Comparison of ENCODE assay signal across 8 cellular contexts in genomic region chr3:55486101-55486856, GRCh38. TPM values are rescaled to one million over a fixed set of nuclear protein-coding genes. Genes with fewer than 3 reads are reported as not detected.
DNase-seq lines count a peak whose midpoint lies in the region; ATAC-seq lines count a peak whose summit lies in the region.

No MANE protein-coding gene starts in this region.

- H3K36me3 Mint-ChIP-seq in dendritic cell treated with granulocyte-macrophage colony-stimulating factor and Interleukin-4, amounts not matched to agents 40 ng/mL and 50 ng/mL, for 4 days (ENCODE audit: low read depth): peaks cover 53% of the 10 kb centered on the region

- H3K36me3 ChIP-seq in ES-I3 (ENCODE audit: insufficient read depth, low read length): no peaks in the 10 kb centered on the region
- H3K36me3 ChIP-seq in mesenchymal stem cell (ENCODE audit: control insufficient read depth in 1 of 2, insufficient read depth in 2 of 2, low read depth in 1 of 2, low read length in 2 of 2): no peaks in the 10 kb centered on the region
- H3K36me3 ChIP-seq in urinary bladder (ENCODE audit: insufficient read depth): no peaks in the 10 kb centered on the region

- H2AFZ ChIP-seq in mesenchymal stem cell (ENCODE audit: low read depth, low read length): no peak overlapping the region

- peak overlapping the region; percentile 90 to 94 for H3K4me3 ChIP-seq in mesenchymal stem cell (ENCODE audit: insufficient read depth in 1 of 2, low read depth in 1 of 2, low read length in 2 of 2)
- peak overlapping the region; percentile 67 for H3K4me3 ChIP-seq in urinary bladder (ENCODE audit: low read depth, low read length)

- peak overlapping the region; percentile 28 for H2AK5ac ChIP-seq in mesenchymal stem cell (ENCODE audit: low read length, severe bottlenecking)

- WGBS in mesenchymal stem cell: 0% methylated on average over 34 of the region's 49 CpGs
- WGBS in urinary bladder: 6% methylated on average over 49 of the region's 49 CpGs

- peaks cover 4% of the 10 kb centered on the region for H3K79me1 ChIP-seq in mesenchymal stem cell (replicated peaks; ENCODE audit: low read length, poor library complexity, severe bottlenecking)

- H4K8ac ChIP-seq in mesenchymal stem cell (ENCODE audit: low read length): peak overlapping the region; percentile 78

- intact Hi-C loops in dendritic cell treated with granulocyte-macrophage colony-stimulating factor and Interleukin-4, amounts not matched to agents 40 ng/mL and 50 ng/mL, for 4 days (cut with micrococcal nuclease): loop anchor here (2.0 to 10.0 kb wide), 2 partner anchors 237 to 409 kb away; no protein-coding TSS in a partner anchor

- peaks cover 60% of the 10 kb centered on the region for H3K27me3 Mint-ChIP-seq in dendritic cell treated with granulocyte-macrophage colony-stimulating factor and Interleukin-4, amounts not matched to agents 40 ng/mL and 50 ng/mL, for 4 days

- peak overlapping the region; percentile 86 for H2BK15ac ChIP-seq in mesenchymal stem cell (ENCODE audit: low read depth, poor library complexity, severe bottlenecking)

- H4K91ac ChIP-seq in mesenchymal stem cell (ENCODE audit: low read length): peak overlapping the region; percentile 92

- H3K9me3 Mint-ChIP-seq in dendritic cell treated with granulocyte-macrophage colony-stimulating factor and Interleukin-4, amounts not matched to agents 40 ng/mL and 50 ng/mL, for 4 days: no peaks in the 10 kb centered on the region

- peak overlapping the region; percentile 95 to 98 for H3K18ac ChIP-seq in mesenchymal stem cell (ENCODE audit: low read depth in 1 of 2, low read length in 2 of 2)

- H2BK12ac ChIP-seq in mesenchymal stem cell (ENCODE audit: low read length in 2 of 2): peak overlapping the region; percentile 57 to 97

- no peak for ATAC-seq in HG03196 (IDR thresholded peaks at IDR 0.05; ENCODE audit: unreplicated experiment)
- ATAC-seq in HG03108 (IDR thresholded peaks at IDR 0.05; ENCODE audit: unreplicated experiment): no peak

- peak overlapping the region; percentile 99 for H3K4ac ChIP-seq in mesenchymal stem cell (ENCODE audit: low read depth in 1 of 2, low read length in 2 of 2)

- peak overlapping the region; percentile 78 for H3K4me2 ChIP-seq in mesenchymal stem cell (ENCODE audit: low read length, poor library complexity, severe bottlenecking)

- DNase-seq in NCI-H345 treated with DMSO at 0.1 percent for 48 hours (lab: John Stamatoyannopoulos, UW; ENCODE audit: unreplicated experiment) (peak; percentile 13), mesenchymal stem cell (peak; percentile 87), HUDEP-2 (lab: John Stamatoyannopoulos, UW; ENCODE audit: unreplicated experiment in 76 of 76) (no peak)

- peak overlapping the region; percentile 92 to 98 for H3K14ac ChIP-seq in mesenchymal stem cell (ENCODE audit: low read length in 2 of 2)

- H2BK120ac ChIP-seq in mesenchymal stem cell (ENCODE audit: low read depth, low read length): peak overlapping the region; percentile 99

- peak overlapping the region; percentile 88 for H3K4me3 Mint-ChIP-seq in dendritic cell treated with granulocyte-macrophage colony-stimulating factor and Interleukin-4, amounts not matched to agents 40 ng/mL and 50 ng/mL, for 4 days

- H3K9me3 ChIP-seq in ES-I3 (ENCODE audit: control insufficient read depth, insufficient read depth, low read length): no peaks in the 10 kb centered on the region; the same call in 1 of the 2 replicates
- no peaks in the 10 kb centered on the region for H3K9me3 ChIP-seq in mesenchymal stem cell (ENCODE audit: control insufficient read depth, low read length)

- H3K9ac ChIP-seq in ES-I3 (ENCODE audit: low read depth, low read length): peak overlapping the region; percentile 83
- peak overlapping the region; percentile 87 for H3K9ac ChIP-seq in mesenchymal stem cell (ENCODE audit: low read length)

- peaks cover 66% of the 10 kb centered on the region for H3K4me1 Mint-ChIP-seq in dendritic cell treated with granulocyte-macrophage colony-stimulating factor and Interleukin-4, amounts not matched to agents 40 ng/mL and 50 ng/mL, for 4 days (ENCODE audit: low read depth)

- peaks cover 0 to 23% of the 10 kb centered on the region in 2 experiments for H3K27me3 ChIP-seq in mesenchymal stem cell (ENCODE audit: control insufficient read depth in 1 of 2, insufficient read depth in 1 of 2, low read length in 2 of 2)

- peak overlapping the region in 1 of 2 experiments; percentile 97 for H3K23ac ChIP-seq in mesenchymal stem cell (ENCODE audit: low read length in 2 of 2)

- H3K27ac ChIP-seq in mesenchymal stem cell (ENCODE audit: low read length, poor library complexity, severe bottlenecking) (peak overlapping the region; percentile 98), urinary bladder (ENCODE audit: low read depth) (peak overlapping the region; percentile 72)

- H3K4me1 ChIP-seq in ES-I3 (ENCODE audit: insufficient read depth, low read length): peaks cover 5% of the 10 kb centered on the region; the same call in 1 of the 2 replicates
- H3K4me1 ChIP-seq in mesenchymal stem cell (ENCODE audit: control insufficient read depth, insufficient read depth, low read depth, low read length): peaks cover 36% of the 10 kb centered on the region
- H3K4me1 ChIP-seq in urinary bladder (ENCODE audit: insufficient read depth): no peaks in the 10 kb centered on the region

- H2BK5ac ChIP-seq in mesenchymal stem cell (ENCODE audit: low read depth, low read length, poor library complexity, severe bottlenecking): peak overlapping the region; percentile 98

- H3K27ac Mint-ChIP-seq in dendritic cell treated with granulocyte-macrophage colony-stimulating factor and Interleukin-4, amounts not matched to agents 40 ng/mL and 50 ng/mL, for 4 days: peak overlapping the region; percentile 84

RNA-seq across cellular contexts. Expression of gene WNT5A, which starts 0.8 kb away (rescaled TPM):
- 239 TPM for polyA plus RNA-seq in mesenchymal stem cell (2013, experiment 1 of 2)
- polyA plus RNA-seq in mesenchymal stem cell (2013, experiment 2 of 2): 239 TPM
- total RNA-seq in urinary bladder: 23.2 TPM
- 7.1 TPM for polyA plus RNA-seq in urinary bladder

Comparison
In these comparisons a context has a peak if more than half of its experiments do, and no peak if none do; other contexts are left out.
1. DNase-seq: peak in NCI-H345 treated with DMSO at 0.1 percent for 48 hours (single experiment) and mesenchymal stem cell (single experiment); none in HUDEP-2 (0 of 76).